In genomic region chr3:188403404-188403803, GRCh38 we compare ENCODE assay signal across 16 cellular contexts.
A peak's percentile ranks its signal among the peaks of the same experiment; 100 is the strongest.
DNase-seq lines count a peak whose midpoint lies in the region; ATAC-seq and TF ChIP-seq lines count a peak whose summit lies in the region.
"Had no signal": no experiment of that assay in that cellular context is flagged by ENCODE, and none has a peak within 500 bp of the region (broad histone marks: within the 10 kb centered on the region; RNA-seq: fewer than 3 reads in every experiment).

No MANE protein-coding gene starts in this region.

- H3K27me3 Mint-ChIP-seq in activated T-cell treated with anti-CD3 and anti-CD28 coated beads, Interleukin-2, amount 50 U/mL, for 72 hours (ENCODE audit: low read depth) = no peaks in the 10 kb centered on the region
- no peaks in the 10 kb centered on the region for H3K27me3 Mint-ChIP-seq in activated naive CD8-positive, alpha-beta T cell treated with anti-CD3 and anti-CD28 coated beads, Interleukin-2, amount 10 ng/mL, durations not matched to agents 7 days and 5 days
- H3K27me3 Mint-ChIP-seq in osteocyte (ENCODE audit: unreplicated experiment) = no peaks in the 10 kb centered on the region

- H3K27ac Mint-ChIP-seq in activated T-cell treated with anti-CD3 and anti-CD28 coated beads, Interleukin-2, amount 50 U/mL, for 72 hours = peak overlapping the region; percentile 20
- peak overlapping the region; percentile 49 for H3K27ac Mint-ChIP-seq in activated naive CD8-positive, alpha-beta T cell treated with anti-CD3 and anti-CD28 coated beads, Interleukin-2, amount 10 ng/mL, durations not matched to agents 7 days and 5 days
- peak overlapping the region; percentile 16 for H3K27ac Mint-ChIP-seq in osteocyte (ENCODE audit: unreplicated experiment)

- H3K36me3 Mint-ChIP-seq in activated T-cell treated with anti-CD3 and anti-CD28 coated beads, Interleukin-2, amount 50 U/mL, for 72 hours (ENCODE audit: insufficient read depth in 2 of 2) = peaks cover 2% of the 10 kb centered on the region in 2 donors
- peaks cover 42% of the 10 kb centered on the region for H3K36me3 Mint-ChIP-seq in activated naive CD8-positive, alpha-beta T cell treated with anti-CD3 and anti-CD28 coated beads, Interleukin-2, amount 10 ng/mL, durations not matched to agents 7 days and 5 days
- H3K36me3 Mint-ChIP-seq in osteocyte (ENCODE audit: unreplicated experiment) = peaks cover 16% of the 10 kb centered on the region

- ATAC-seq in activated T-cell treated with anti-CD3 and anti-CD28 coated beads, Interleukin-2, amount 50 U/mL, for 72 hours (replicated peaks in 1 of 2) = no peak
- no peak for ATAC-seq in activated naive CD8-positive, alpha-beta T cell treated with anti-CD3 and anti-CD28 coated beads, Interleukin-2, amount 10 ng/mL, durations not matched to agents 7 days and 5 days (ENCODE audit: low read depth)
- no peak for ATAC-seq in GM21423 (IDR thresholded peaks at IDR 0.05; ENCODE audit: unreplicated experiment)
- ATAC-seq: A549 had no signal

- peaks cover 49% of the 10 kb centered on the region for H3K4me1 Mint-ChIP-seq in activated T-cell treated with anti-CD3 and anti-CD28 coated beads, Interleukin-2, amount 50 U/mL, for 72 hours (ENCODE audit: low read depth)
- peaks cover 44% of the 10 kb centered on the region for H3K4me1 Mint-ChIP-seq in activated naive CD8-positive, alpha-beta T cell treated with anti-CD3 and anti-CD28 coated beads, Interleukin-2, amount 10 ng/mL, durations not matched to agents 7 days and 5 days
- H3K4me1 Mint-ChIP-seq in osteocyte (ENCODE audit: unreplicated experiment) = peaks cover 7% of the 10 kb centered on the region

- no peak for DNase-seq in activated T-cell treated with anti-CD3 and anti-CD28 coated beads, Interleukin-2, amount 50 U/mL, for 72 hours
- DNase-seq in activated T-cell treated with anti-CD3 and anti-CD28 coated beads, Interleukin-2, amount 50 U/mL, for 48 hours = no peak
- peak; percentile 16 for DNase-seq in OCI-M1 (lab: John Stamatoyannopoulos, UW)
- DNase-seq in activated naive CD8-positive, alpha-beta T cell treated with anti-CD3 and anti-CD28 coated beads, Interleukin-2, amount 10 ng/mL, durations not matched to agents 7 days and 5 days = no peak
- no peak for DNase-seq in osteocyte (ENCODE audit: extremely low spot score, unreplicated experiment)
- no peak for DNase-seq in NCI-H1092 (lab: John Stamatoyannopoulos, UW)
- DNase-seq in NCI-H2196 (lab: John Stamatoyannopoulos, UW; ENCODE audit: unreplicated experiment) = no peak
- DNase-seq: COR-L47, H9, NCI-H1417 treated with DMSO at 0.1 percent for 48 hours, NCI-H2029, NCI-H2171 treated with DMSO at 0.1 percent for 48 hours, RPMI8226 had no signal

- no peak overlapping the region for H3K4me3 Mint-ChIP-seq in activated T-cell treated with anti-CD3 and anti-CD28 coated beads, Interleukin-2, amount 50 U/mL, for 72 hours
- peak overlapping the region; percentile 9 for H3K4me3 Mint-ChIP-seq in activated naive CD8-positive, alpha-beta T cell treated with anti-CD3 and anti-CD28 coated beads, Interleukin-2, amount 10 ng/mL, durations not matched to agents 7 days and 5 days
- H3K4me3 Mint-ChIP-seq in osteocyte (ENCODE audit: unreplicated experiment) = no peak overlapping the region
- H3K4me3 Mint-ChIP-seq: CD14-positive monocyte, H9 had no signal

- H3K9me3 Mint-ChIP-seq in activated T-cell treated with anti-CD3 and anti-CD28 coated beads, Interleukin-2, amount 50 U/mL, for 72 hours = peaks cover 0 to 2% of the 10 kb centered on the region in 2 donors
- peaks cover 4% of the 10 kb centered on the region for H3K9me3 Mint-ChIP-seq in activated naive CD8-positive, alpha-beta T cell treated with anti-CD3 and anti-CD28 coated beads, Interleukin-2, amount 10 ng/mL, durations not matched to agents 7 days and 5 days
- H3K9me3 Mint-ChIP-seq in osteocyte (ENCODE audit: unreplicated experiment) = peaks cover 6% of the 10 kb centered on the region
- H3K9me3 Mint-ChIP-seq: H9 had no signal

- TF ChIP-seq CTCF in osteocyte (IDR thresholded peaks at IDR 0.05) = no peak

- POLR2A ChIA-PET in activated naive CD8-positive, alpha-beta T cell treated with anti-CD3 and anti-CD28 coated beads, Interleukin-2, amount 10 ng/mL, durations not matched to agents 7 days and 5 days (lab: Charles Lee) = no interaction called here
